Comparison of ENCODE assay signal across 25 cellular contexts in the genomic region with DNA sequence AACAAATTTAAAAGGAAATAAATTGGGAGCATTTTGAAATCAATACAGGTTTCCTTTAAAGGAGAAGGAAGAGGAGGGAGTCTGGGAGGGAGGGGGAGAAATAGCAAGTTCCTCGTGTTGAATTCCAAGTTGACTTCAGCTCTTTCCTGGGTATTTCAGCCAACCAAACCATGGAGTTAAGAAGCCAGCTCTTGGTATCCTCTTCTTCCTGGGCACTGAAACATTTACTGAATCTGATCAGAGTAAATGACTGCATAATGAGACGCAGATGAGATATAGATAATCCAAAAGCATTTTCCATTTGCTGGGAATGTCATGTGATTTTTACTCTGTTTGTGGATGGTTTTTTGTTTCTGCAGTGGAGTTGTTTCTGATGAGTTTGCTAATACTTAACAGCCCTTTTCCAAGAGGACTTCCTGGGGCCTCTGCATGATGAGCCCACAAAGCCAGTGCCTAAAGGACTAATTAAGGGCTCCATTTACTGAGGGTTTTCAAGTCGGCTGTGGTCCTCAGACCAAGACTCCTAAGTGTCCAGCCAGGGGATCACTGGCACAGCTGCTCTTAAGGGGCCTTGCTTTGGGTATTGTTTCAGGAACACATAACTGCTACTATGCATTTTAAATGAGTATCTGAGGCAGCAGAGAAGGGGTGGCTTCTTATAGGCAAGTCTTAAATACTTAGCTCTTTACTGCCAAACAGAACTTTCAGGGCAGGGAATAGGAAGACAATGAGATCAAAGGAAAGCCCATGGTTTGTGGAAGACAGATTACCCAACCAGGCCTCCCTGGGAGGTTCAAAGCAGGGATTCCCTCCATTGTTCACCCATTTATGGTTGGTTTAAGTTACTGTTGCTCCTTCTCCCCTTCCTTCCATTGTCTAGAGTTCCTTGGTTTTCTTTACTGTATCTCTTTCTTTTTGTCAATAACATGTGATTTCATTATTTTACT.
A peak's percentile ranks its signal among the peaks of the same experiment; 100 is the strongest.
DNase-seq lines count a peak whose midpoint lies in the region; FAIRE-seq and TF ChIP-seq lines count a peak whose summit lies in the region.
"Had no signal": no experiment of that assay in that cellular context is flagged by ENCODE, and none has a peak within 500 bp of the region (broad histone marks: within the 10 kb centered on the region; RNA-seq: fewer than 3 reads in every experiment).

No MANE protein-coding gene starts in this region.

- no peaks in the 10 kb centered on the region for H3K9me3 ChIP-seq in neuron (ENCODE audit: low read length)
- H3K9me3 ChIP-seq: mucosa of descending colon had no signal

- H3K4me3 ChIP-seq in fibroblast of pulmonary artery (replicated peaks; ENCODE audit: low read depth, low read length) = no peak overlapping the region
- H3K4me3 ChIP-seq in neuron (ENCODE audit: low read length) = no peak overlapping the region
- H3K4me3 ChIP-seq: mucosa of descending colon had no signal

- peaks cover 12% of the 10 kb centered on the region for H3K4me1 ChIP-seq in neuron (ENCODE audit: insufficient read depth, low read length)

- TF ChIP-seq CTCF in fibroblast of pulmonary artery (IDR thresholded peaks at IDR 0.05; ENCODE audit: low read length, missing control alignments) = no peak

- no peak for FAIRE-seq in GM12891 (lab: Jason Lieb, UNC)
- FAIRE-seq: RCC 7860, urothelium cell line had no signal

- no peaks in the 10 kb centered on the region for H3K27me3 ChIP-seq in neuron (ENCODE audit: insufficient read depth, low read length)

- peak overlapping the region; percentile 6 for H2AFZ ChIP-seq in neuron (ENCODE audit: low read depth, low read length)

- H3K36me3 ChIP-seq in neuron (ENCODE audit: insufficient read depth, low read length) = no peaks in the 10 kb centered on the region

- DNase-seq in NCI-H1417 (lab: John Stamatoyannopoulos, UW) (peak in 2 of 3 experiments; percentile 46 to 49), NCI-H1417 treated with DMSO at 0.1 percent for 48 hours (lab: John Stamatoyannopoulos, UW) (no peak), NCI-H69 (lab: John Stamatoyannopoulos, UW) (peak; percentile 78), fibroblast of pulmonary artery (ENCODE audit: low read depth) (peak; percentile 49), GM12891 (ENCODE audit: insufficient read length, low spot score) (no peak), HT-29 (ENCODE audit: low spot score) (no peak)
- DNase-seq in activated CD8-positive, alpha-beta memory T cell treated with anti-CD3 and anti-CD28 coated beads, Interleukin-2, amount 50 U/mL, for 4 hours = no peak
- DNase-seq: 8988T; activated CD4-positive, alpha-beta T cell treated with anti-CD3 and anti-CD28 coated beads for 1 hour; activated naive CD4-positive, alpha-beta T cell treated with anti-CD3 and anti-CD28 coated beads, Interleukin-2, amount 50 U/mL, for 16 hours; AML-193; aorta; CD8-positive, alpha-beta memory T cell; DMS79; effector CD4-positive, alpha-beta T cell; H7; Kasumi-1; left colon; mucosa of descending colon; NCI-H1105; nucleus accumbens; stimulated activated CD8-positive, alpha-beta memory T cell treated with anti-CD3 and anti-CD28 coated beads, Interleukin-4, amount 100 ng/mL, for 48 hours had no signal

- TF ChIP-seq POLR2A in GM12891 (IDR thresholded peaks at IDR 0.05; ENCODE audit: low read depth, low read length) = no peak

TF ChIP-seq in GM12891, 5 proteins besides CTCF, POLR2A, EP300 and RAD21:
- no peak for TF ChIP-seq SPI1 (IDR thresholded peaks at IDR 0.05; ENCODE audit: low read depth, low read length)
- no peak for TF ChIP-seq POLR2AphosphoS5 (IDR thresholded peaks at IDR 0.05; ENCODE audit: low read depth, low read length)
- no peak for TF ChIP-seq POU2F2 (IDR thresholded peaks at IDR 0.05; ENCODE audit: low read depth, low read length)
- no peak for TF ChIP-seq PAX5 (IDR thresholded peaks at IDR 0.05; ENCODE audit: insufficient read depth, low read length, severe bottlenecking)
- no peak for TF ChIP-seq TAF1 (IDR thresholded peaks at IDR 0.05; ENCODE audit: low read depth, low read length)
TF ChIP-seq in GM12891: peak in this region for 0.

Comparison
In these comparisons a context has a peak if more than half of its experiments do, and no peak if none do; other contexts are left out.
1. DNase-seq: peak in NCI-H1417 (2 of 3), NCI-H69 (single experiment) and fibroblast of pulmonary artery (single experiment); none in NCI-H1417 treated with DMSO at 0.1 percent for 48 hours (single experiment), activated CD8-positive, alpha-beta memory T cell treated with anti-CD3 and anti-CD28 coated beads, Interleukin-2, amount 50 U/mL, for 4 hours (single experiment), GM12891 (single experiment) and HT-29 (single experiment).